In the genomic region with DNA sequence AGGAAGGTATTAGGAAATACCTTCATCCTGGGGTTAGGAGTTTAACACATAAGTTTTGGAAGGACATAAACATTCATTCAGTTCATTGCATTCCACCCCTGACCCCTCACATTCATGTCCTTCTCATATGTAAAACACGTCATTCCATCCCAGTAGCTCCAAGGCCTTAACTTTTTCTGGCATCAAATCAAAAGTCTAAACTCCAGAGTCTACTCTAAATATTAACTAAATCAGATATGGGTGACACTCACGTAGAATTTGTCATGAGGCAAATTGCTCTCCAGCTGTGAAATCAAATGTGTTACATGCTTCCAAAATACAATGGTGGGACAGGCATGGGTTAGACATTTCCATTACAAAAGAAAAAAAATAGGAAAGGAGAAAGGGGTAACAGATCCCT, we compare ENCODE assay signal across 2 cellular contexts.
A peak's percentile ranks its signal among the peaks of the same experiment; 100 is the strongest.
TF ChIP-seq lines count a peak whose summit lies in the region.

No MANE protein-coding gene starts in this region.

TF ChIP-seq in liver, 16 proteins besides CTCF, POLR2A, EP300 and RAD21 (continued from another document):
- TF ChIP-seq EGR1 (IDR thresholded peaks at IDR 0.05; ENCODE audit: low read depth in 2 of 2) = no peak
- TF ChIP-seq HNF4G (IDR thresholded peaks at IDR 0.05) = peak; percentile 79
- TF ChIP-seq, protein P1, sequence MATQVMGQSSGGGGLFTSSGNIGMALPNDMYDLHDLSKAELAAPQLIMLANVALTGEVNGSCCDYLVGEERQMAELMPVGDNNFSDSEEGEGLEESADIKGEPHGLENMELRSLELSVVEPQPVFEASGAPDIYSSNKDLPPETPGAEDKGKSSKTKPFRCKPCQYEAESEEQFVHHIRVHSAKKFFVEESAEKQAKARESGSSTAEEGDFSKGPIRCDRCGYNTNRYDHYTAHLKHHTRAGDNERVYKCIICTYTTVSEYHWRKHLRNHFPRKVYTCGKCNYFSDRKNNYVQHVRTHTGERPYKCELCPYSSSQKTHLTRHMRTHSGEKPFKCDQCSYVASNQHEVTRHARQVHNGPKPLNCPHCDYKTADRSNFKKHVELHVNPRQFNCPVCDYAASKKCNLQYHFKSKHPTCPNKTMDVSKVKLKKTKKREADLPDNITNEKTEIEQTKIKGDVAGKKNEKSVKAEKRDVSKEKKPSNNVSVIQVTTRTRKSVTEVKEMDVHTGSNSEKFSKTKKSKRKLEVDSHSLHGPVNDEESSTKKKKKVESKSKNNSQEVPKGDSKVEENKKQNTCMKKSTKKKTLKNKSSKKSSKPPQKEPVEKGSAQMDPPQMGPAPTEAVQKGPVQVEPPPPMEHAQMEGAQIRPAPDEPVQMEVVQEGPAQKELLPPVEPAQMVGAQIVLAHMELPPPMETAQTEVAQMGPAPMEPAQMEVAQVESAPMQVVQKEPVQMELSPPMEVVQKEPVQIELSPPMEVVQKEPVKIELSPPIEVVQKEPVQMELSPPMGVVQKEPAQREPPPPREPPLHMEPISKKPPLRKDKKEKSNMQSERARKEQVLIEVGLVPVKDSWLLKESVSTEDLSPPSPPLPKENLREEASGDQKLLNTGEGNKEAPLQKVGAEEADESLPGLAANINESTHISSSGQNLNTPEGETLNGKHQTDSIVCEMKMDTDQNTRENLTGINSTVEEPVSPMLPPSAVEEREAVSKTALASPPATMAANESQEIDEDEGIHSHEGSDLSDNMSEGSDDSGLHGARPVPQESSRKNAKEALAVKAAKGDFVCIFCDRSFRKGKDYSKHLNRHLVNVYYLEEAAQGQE (IDR thresholded peaks at IDR 0.05) = peak; percentile 47
- no peak for TF ChIP-seq FOXA1 (IDR thresholded peaks at IDR 0.05)
- TF ChIP-seq, protein P2, sequence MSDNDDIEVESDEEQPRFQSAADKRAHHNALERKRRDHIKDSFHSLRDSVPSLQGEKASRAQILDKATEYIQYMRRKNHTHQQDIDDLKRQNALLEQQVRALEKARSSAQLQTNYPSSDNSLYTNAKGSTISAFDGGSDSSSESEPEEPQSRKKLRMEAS (IDR thresholded peaks at IDR 0.05) = peak; percentile 46
- TF ChIP-seq, protein P3, sequence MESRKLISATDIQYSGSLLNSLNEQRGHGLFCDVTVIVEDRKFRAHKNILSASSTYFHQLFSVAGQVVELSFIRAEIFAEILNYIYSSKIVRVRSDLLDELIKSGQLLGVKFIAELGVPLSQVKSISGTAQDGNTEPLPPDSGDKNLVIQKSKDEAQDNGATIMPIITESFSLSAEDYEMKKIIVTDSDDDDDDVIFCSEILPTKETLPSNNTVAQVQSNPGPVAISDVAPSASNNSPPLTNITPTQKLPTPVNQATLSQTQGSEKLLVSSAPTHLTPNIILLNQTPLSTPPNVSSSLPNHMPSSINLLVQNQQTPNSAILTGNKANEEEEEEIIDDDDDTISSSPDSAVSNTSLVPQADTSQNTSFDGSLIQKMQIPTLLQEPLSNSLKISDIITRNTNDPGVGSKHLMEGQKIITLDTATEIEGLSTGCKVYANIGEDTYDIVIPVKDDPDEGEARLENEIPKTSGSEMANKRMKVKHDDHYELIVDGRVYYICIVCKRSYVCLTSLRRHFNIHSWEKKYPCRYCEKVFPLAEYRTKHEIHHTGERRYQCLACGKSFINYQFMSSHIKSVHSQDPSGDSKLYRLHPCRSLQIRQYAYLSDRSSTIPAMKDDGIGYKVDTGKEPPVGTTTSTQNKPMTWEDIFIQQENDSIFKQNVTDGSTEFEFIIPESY (IDR thresholded peaks at IDR 0.05) = no peak
- TF ChIP-seq SP1 (IDR thresholded peaks at IDR 0.05) = peak; percentile 88

TF ChIP-seq in HepG2, 621 proteins besides CTCF, POLR2A, EP300 and RAD21 (continued from another document):
- TF ChIP-seq THYN1 (CRISPR knock-in tag; IDR thresholded peaks at IDR 0.05; ENCODE audit: borderline replicate concordance, low read depth) = no peak
- no peak for TF ChIP-seq HOXA5 (CRISPR knock-in tag; IDR thresholded peaks at IDR 0.05)
- TF ChIP-seq SSRP1 (CRISPR knock-in tag; IDR thresholded peaks at IDR 0.05) = no peak
- no peak for TF ChIP-seq ZNF160 (CRISPR knock-in tag; IDR thresholded peaks at IDR 0.05)
- no peak for TF ChIP-seq ZSCAN21 (CRISPR knock-in tag; IDR thresholded peaks at IDR 0.05; ENCODE audit: borderline replicate concordance)
- TF ChIP-seq SMAD3 (CRISPR knock-in tag; IDR thresholded peaks at IDR 0.05) = no peak
- TF ChIP-seq, protein P4, sequence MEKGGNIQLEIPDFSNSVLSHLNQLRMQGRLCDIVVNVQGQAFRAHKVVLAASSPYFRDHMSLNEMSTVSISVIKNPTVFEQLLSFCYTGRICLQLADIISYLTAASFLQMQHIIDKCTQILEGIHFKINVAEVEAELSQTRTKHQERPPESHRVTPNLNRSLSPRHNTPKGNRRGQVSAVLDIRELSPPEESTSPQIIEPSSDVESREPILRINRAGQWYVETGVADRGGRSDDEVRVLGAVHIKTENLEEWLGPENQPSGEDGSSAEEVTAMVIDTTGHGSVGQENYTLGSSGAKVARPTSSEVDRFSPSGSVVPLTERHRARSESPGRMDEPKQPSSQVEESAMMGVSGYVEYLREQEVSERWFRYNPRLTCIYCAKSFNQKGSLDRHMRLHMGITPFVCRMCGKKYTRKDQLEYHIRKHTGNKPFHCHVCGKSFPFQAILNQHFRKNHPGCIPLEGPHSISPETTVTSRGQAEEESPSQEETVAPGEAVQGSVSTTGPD (CRISPR knock-in tag; IDR thresholded peaks at IDR 0.05) = no peak
- TF ChIP-seq, protein P5, sequence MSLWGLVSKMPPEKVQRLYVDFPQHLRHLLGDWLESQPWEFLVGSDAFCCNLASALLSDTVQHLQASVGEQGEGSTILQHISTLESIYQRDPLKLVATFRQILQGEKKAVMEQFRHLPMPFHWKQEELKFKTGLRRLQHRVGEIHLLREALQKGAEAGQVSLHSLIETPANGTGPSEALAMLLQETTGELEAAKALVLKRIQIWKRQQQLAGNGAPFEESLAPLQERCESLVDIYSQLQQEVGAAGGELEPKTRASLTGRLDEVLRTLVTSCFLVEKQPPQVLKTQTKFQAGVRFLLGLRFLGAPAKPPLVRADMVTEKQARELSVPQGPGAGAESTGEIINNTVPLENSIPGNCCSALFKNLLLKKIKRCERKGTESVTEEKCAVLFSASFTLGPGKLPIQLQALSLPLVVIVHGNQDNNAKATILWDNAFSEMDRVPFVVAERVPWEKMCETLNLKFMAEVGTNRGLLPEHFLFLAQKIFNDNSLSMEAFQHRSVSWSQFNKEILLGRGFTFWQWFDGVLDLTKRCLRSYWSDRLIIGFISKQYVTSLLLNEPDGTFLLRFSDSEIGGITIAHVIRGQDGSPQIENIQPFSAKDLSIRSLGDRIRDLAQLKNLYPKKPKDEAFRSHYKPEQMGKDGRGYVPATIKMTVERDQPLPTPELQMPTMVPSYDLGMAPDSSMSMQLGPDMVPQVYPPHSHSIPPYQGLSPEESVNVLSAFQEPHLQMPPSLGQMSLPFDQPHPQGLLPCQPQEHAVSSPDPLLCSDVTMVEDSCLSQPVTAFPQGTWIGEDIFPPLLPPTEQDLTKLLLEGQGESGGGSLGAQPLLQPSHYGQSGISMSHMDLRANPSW (CRISPR knock-in tag; IDR thresholded peaks at IDR 0.05; ENCODE audit: borderline replicate concordance) = no peak
